ENCODE assay signal across 8 cellular contexts in genomic region chr6:105994522-105995402, GRCh38.
DNase-seq lines count a peak whose midpoint lies in the region; ATAC-seq and TF ChIP-seq lines count a peak whose summit lies in the region.

No MANE protein-coding gene starts in this region.

- CTCF ChIA-PET in OCI-LY7 (lab: Charles Lee; ENCODE audit: unreplicated experiment) = no interaction called here

- H2AFZ ChIP-seq in ACC112 (ENCODE audit: low read length, unreplicated experiment) (peak overlapping the region; percentile 76), OCI-LY7 (ENCODE audit: low read length) (peak overlapping the region; percentile 83; the same call in 1 of the 2 replicates), neural progenitor cell (replicated peaks) (peak overlapping the region; percentile 95)

- H3K4me1 ChIP-seq in ACC112 (ENCODE audit: control insufficient read depth, insufficient read depth, low read length, unreplicated experiment) (peaks cover 4% of the 10 kb centered on the region), OCI-LY7 (ENCODE audit: insufficient read depth, low read length, poor library complexity, severe bottlenecking) (peaks cover 39% of the 10 kb centered on the region), neural progenitor cell (peaks cover 16% of the 10 kb centered on the region), upper lobe of left lung (peaks cover 15 to 25% (median 19%) of the 10 kb centered on the region in 4 donors)

- no peak for TF ChIP-seq EP300 in upper lobe of left lung (IDR thresholded peaks at IDR 0.05)

- H3K9ac ChIP-seq in neural progenitor cell = no peak overlapping the region

- TF ChIP-seq POLR2A in upper lobe of left lung (IDR thresholded peaks at IDR 0.05) = no peak

- H3K27ac ChIP-seq in ACC112 (ENCODE audit: low read depth, low read length) (peak overlapping the region; percentile 66), OCI-LY7 (ENCODE audit: low read depth, low read length, poor library complexity, severe bottlenecking) (no peak overlapping the region), neural progenitor cell (no peak overlapping the region), upper lobe of left lung (peak overlapping the region; percentile 72 to 91 (median 85))

- H3K9me3 Mint-ChIP-seq in neural progenitor cell = no peaks in the 10 kb centered on the region

- no peaks in the 10 kb centered on the region for H3K9me3 ChIP-seq in OCI-LY7 (ENCODE audit: low read length)
- no peaks in the 10 kb centered on the region for H3K9me3 ChIP-seq in neural progenitor cell (ENCODE audit: low read depth)
- H3K9me3 ChIP-seq in upper lobe of left lung = no peaks in the 10 kb centered on the region

- H3K27ac Mint-ChIP-seq in neural progenitor cell = no peak overlapping the region

- no TSS peak for BruUV-seq in OCI-LY7 (replicated peaks; lab: Mats Ljungman, UMichigan)

- H3F3A ChIP-seq in neural progenitor cell (ENCODE audit: low read depth) = peaks cover 27% of the 10 kb centered on the region

- POLR2A ChIA-PET in OCI-LY7 (lab: Charles Lee) = interaction anchor here (1.0 to 3.4 kb wide), 3 partner anchors 9 to 27 kb away, joined by 3 to 19 read pairs (median 11); no protein-coding TSS in a partner anchor

- H3K9me2 ChIP-seq in OCI-LY7 (ENCODE audit: insufficient read depth, low read length) = no peaks in the 10 kb centered on the region

- TF ChIP-seq CTCF in GM20000 (IDR thresholded peaks at IDR 0.05; ENCODE audit: extremely low read depth, missing control alignments) (no peak), OCI-LY7 (conservative IDR thresholded peaks at IDR 0.05; ENCODE audit: low read length) (no peak), foreskin fibroblast (IDR thresholded peaks at IDR 0.05; ENCODE audit: low read depth, low read length) (no peak), neural progenitor cell (IDR thresholded peaks at IDR 0.05) (no peak), upper lobe of left lung (IDR thresholded peaks at IDR 0.05) (no peak)

- H3K27me3 ChIP-seq in ACC112 (ENCODE audit: insufficient read depth, low read length) = no peaks in the 10 kb centered on the region
- peaks cover 88% of the 10 kb centered on the region for H3K27me3 ChIP-seq in neural progenitor cell
- H3K27me3 ChIP-seq in upper lobe of left lung = peaks cover 0 to 15% (median 0%) of the 10 kb centered on the region in 4 donors

- H3K4me3 Mint-ChIP-seq in neural progenitor cell = peak overlapping the region; percentile 85

- H3K4me2 ChIP-seq in OCI-LY7 (ENCODE audit: low read length) = peak overlapping the region; percentile 70
- peak overlapping the region; percentile 81 for H3K4me2 ChIP-seq in neural progenitor cell

- 7 to 11% methylated on average over 25 to 56 of the region's 60 CpGs for WGBS in upper lobe of left lung, 2 donors

- peak overlapping the region; percentile 89 for H3K4me3 ChIP-seq in ACC112 (ENCODE audit: low read depth, low read length)
- peak overlapping the region; percentile 65 for H3K4me3 ChIP-seq in OCI-LY7 (ENCODE audit: low read depth, low read length, poor library complexity, severe bottlenecking)
- peak overlapping the region; percentile 64 to 81 for H3K4me3 ChIP-seq in foreskin fibroblast (ENCODE audit: low read depth in 1 of 2, low read length in 2 of 2)
- H3K4me3 ChIP-seq in neural progenitor cell = peak overlapping the region; percentile 50
- H3K4me3 ChIP-seq in upper lobe of left lung = peak overlapping the region; percentile 37 to 58 (median 55)

- intact Hi-C loops in OCI-LY7 (cut with micrococcal nuclease; ENCODE audit: unreplicated experiment) = loop anchor here (5.0 kb wide), 2 partner anchors 202 to 262 kb away; no protein-coding TSS in a partner anchor

- peaks cover 20% of the 10 kb centered on the region for H3K4me1 Mint-ChIP-seq in neural progenitor cell

- ATAC-seq in upper lobe of left lung (ENCODE audit: low FRiP score in 2 of 2) (peak in 1 of 2 donors; percentile 84), HG02763 (IDR thresholded peaks at IDR 0.05; ENCODE audit: unreplicated experiment) (no peak)

- peaks cover 72% of the 10 kb centered on the region for H3K27me3 Mint-ChIP-seq in neural progenitor cell (ENCODE audit: insufficient read depth, low read depth)

- H3K36me3 Mint-ChIP-seq in neural progenitor cell = no peaks in the 10 kb centered on the region

- DNase-seq in GM20000 (ENCODE audit: low spot score) = peak; percentile 57
- peak; percentile 34 for DNase-seq in OCI-LY7 (ENCODE audit: low spot score)
- DNase-seq in activated effector memory CD4-positive, alpha-beta T cell treated with anti-CD3 and anti-CD28 coated beads, Interleukin-2, amount 50 U/mL, for 16 hours = peak; percentile 83
- DNase-seq in foreskin fibroblast = peak; percentile 82 to 92
- DNase-seq in neural progenitor cell (ENCODE audit: low spot score) = peak; percentile 83
- peak; percentile 64 to 90 for DNase-seq in upper lobe of left lung

- H3K79me2 ChIP-seq in ACC112 (ENCODE audit: control insufficient read depth, insufficient read depth, low read length, unreplicated experiment) = no peaks in the 10 kb centered on the region
- no peaks in the 10 kb centered on the region for H3K79me2 ChIP-seq in OCI-LY7 (ENCODE audit: insufficient read depth, low read depth, low read length)
- H3K79me2 ChIP-seq in neural progenitor cell (ENCODE audit: low read depth) = no peaks in the 10 kb centered on the region

- H3K36me3 ChIP-seq in ACC112 (ENCODE audit: insufficient read depth, low read length) (no peaks in the 10 kb centered on the region), OCI-LY7 (ENCODE audit: insufficient read depth, low read length) (no peaks in the 10 kb centered on the region), neural progenitor cell (no peaks in the 10 kb centered on the region), upper lobe of left lung (no peaks in the 10 kb centered on the region)

- H4K20me1 ChIP-seq in OCI-LY7 (ENCODE audit: insufficient read depth, low read length) = no peaks in the 10 kb centered on the region
- H4K20me1 ChIP-seq in neural progenitor cell (ENCODE audit: low read depth) = no peaks in the 10 kb centered on the region

Comparison
In these comparisons a context has a peak if more than half of its experiments do, and no peak if none do; other contexts are left out.
1. H3K27ac ChIP-seq: peak in ACC112 (single experiment) and upper lobe of left lung (4 of 4); none in OCI-LY7 (single experiment) and neural progenitor cell (single experiment).
2. DNase-seq: peak in every context shown above with its lines; median percentile 87 in foreskin fibroblast; 83 in activated effector memory CD4-positive, alpha-beta T cell treated with anti-CD3 and anti-CD28 coated beads, Interleukin-2, amount 50 U/mL, for 16 hours; 83 in neural progenitor cell; 77 in upper lobe of left lung; 57 in GM20000; 34 in OCI-LY7.
3. Peak in every context shown above with its lines, with median percentiles within 50 percentile points of each other: H2AFZ ChIP-seq and H3K4me3 ChIP-seq.